ENCODE assay signal across 14 cellular contexts in genomic region chr1:213266983-213267772, GRCh38.
"Had no signal": no experiment of that assay in that cellular context is flagged by ENCODE, and none has a peak within 500 bp of the region (broad histone marks: within the 10 kb centered on the region; RNA-seq: fewer than 3 reads in every experiment).

No MANE protein-coding gene starts in this region.

- DNase-seq: activated CD4-positive, CD25-positive, alpha-beta regulatory T cell treated with anti-CD3 and anti-CD28 coated beads, Interleukin-2, amount 50 U/mL, for 72 hours; activated naive CD4-positive, alpha-beta T cell treated with anti-CD3 and anti-CD28 coated beads for 36 hours; activated naive CD8-positive, alpha-beta T cell treated with anti-CD3 and anti-CD28 coated beads, Interleukin-2, amount 50 U/mL, for 24 hours; aorta; left lung; mammary epithelial cell; naive thymus-derived CD8-positive, alpha-beta T cell; retina; tibial artery had no signal

- H3K4me1 ChIP-seq: left lung, tibial artery had no signal

- H3K27me3 ChIP-seq: left lung, neutrophil, tibial artery had no signal

- H3K36me3 ChIP-seq: neutrophil had no signal

- FAIRE-seq: keratinocyte, urothelium cell line had no signal

- H3K9me3 ChIP-seq: left lung, neutrophil had no signal

- H3K27ac ChIP-seq: left lung, neutrophil, tibial artery had no signal

- ATAC-seq: activated naive CD8-positive, alpha-beta T cell treated with anti-CD3 and anti-CD28 coated beads, Interleukin-2, amount 50 U/mL, for 24 hours; activated T-helper 17 cell treated with anti-CD3 and anti-CD28 coated beads, Interleukin-2, amount 50 U/mL, for 72 hours; left lung; naive thymus-derived CD8-positive, alpha-beta T cell; stimulated activated memory B cell treated with anti-CD40 and anti-IgM and Interleukin-4, amounts not matched to agents 10 μg/mL and 1 μg/mL and 100 μg/mL, for 72 hours had no signal

- H3K4me3 ChIP-seq: left lung, tibial artery had no signal
